ENCODE assay signal across 2 cellular contexts in the genomic region with DNA sequence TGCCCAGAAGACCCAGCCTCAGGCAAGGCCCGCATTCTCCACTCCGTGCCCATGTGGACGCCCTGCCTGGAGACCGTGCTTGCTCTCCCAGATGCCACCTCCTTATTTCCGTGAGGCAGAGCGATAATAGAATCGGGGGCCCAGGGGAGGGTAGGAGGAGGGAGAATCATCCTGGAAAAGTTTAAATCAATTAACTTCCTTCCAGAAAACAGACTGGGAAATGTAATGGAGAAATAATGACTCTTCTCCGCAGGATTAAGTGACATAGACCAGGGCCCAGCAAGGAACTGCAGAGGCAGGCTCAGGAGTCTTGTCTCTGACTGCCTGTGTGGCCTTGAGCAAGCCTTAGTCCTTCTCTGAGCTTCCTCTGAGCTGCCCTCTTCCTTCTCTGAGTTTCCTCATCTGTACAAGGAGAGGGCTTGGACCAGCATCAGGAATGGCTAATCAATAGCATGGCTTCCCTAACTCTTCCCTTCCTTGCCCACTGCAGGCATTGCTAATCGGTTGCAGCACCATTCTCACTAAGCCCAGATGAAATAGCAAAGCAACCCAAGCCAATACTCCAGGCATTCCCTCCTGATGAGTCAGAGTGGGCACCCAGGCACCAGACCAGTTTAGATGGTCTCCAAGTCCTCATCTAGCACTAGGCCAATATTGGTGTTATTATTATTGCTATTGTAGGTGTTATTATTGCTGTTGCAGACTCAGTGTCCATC.
TF ChIP-seq lines count a peak whose summit lies in the region.

No MANE protein-coding gene starts in this region.

TF ChIP-seq in HepG2, 621 proteins besides CTCF, POLR2A, EP300 and RAD21:
- no peak for TF ChIP-seq MTF1 (CRISPR knock-in tag; IDR thresholded peaks at IDR 0.05)
- peak; percentile 78 for TF ChIP-seq FOSL2 (CRISPR knock-in tag; IDR thresholded peaks at IDR 0.05)
- peak; percentile 25 for TF ChIP-seq TEAD3 (CRISPR knock-in tag; optimal IDR thresholded peaks at IDR 0.05; ENCODE audit: borderline replicate concordance)
- TF ChIP-seq NBN (conservative IDR thresholded peaks at IDR 0.05), result no peak
- TF ChIP-seq, protein P1, sequence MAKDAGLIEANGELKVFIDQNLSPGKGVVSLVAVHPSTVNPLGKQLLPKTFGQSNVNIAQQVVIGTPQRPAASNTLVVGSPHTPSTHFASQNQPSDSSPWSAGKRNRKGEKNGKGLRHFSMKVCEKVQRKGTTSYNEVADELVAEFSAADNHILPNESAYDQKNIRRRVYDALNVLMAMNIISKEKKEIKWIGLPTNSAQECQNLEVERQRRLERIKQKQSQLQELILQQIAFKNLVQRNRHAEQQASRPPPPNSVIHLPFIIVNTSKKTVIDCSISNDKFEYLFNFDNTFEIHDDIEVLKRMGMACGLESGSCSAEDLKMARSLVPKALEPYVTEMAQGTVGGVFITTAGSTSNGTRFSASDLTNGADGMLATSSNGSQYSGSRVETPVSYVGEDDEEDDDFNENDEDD (CRISPR knock-in tag; IDR thresholded peaks at IDR 0.05; ENCODE audit: borderline replicate concordance), result no peak
- no peak for TF ChIP-seq KLF16 (CRISPR knock-in tag; IDR thresholded peaks at IDR 0.05)
- TF ChIP-seq ARNTL (CRISPR knock-in tag; IDR thresholded peaks at IDR 0.05), result no peak

TF ChIP-seq in K562, 482 proteins besides CTCF, POLR2A, EP300 and RAD21:
- TF ChIP-seq NFE2L1 (tag; IDR thresholded peaks at IDR 0.05; ENCODE audit: borderline replicate concordance, low read depth) (no peak), ZNF311 (CRISPR knock-in tag; IDR thresholded peaks at IDR 0.05) (no peak), RBM15 (IDR thresholded peaks at IDR 0.05; ENCODE audit: insufficient read depth, low read length) (no peak), ZNF445 (CRISPR knock-in tag; IDR thresholded peaks at IDR 0.05; ENCODE audit: low read depth) (no peak), SIN3A (IDR thresholded peaks at IDR 0.05; ENCODE audit: borderline replicate concordance in 2 of 2, control insufficient read depth in 1 of 2, low read depth in 2 of 2, low read length in 2 of 2) (no peak), ZBTB1 (CRISPR knock-in tag; IDR thresholded peaks at IDR 0.05; ENCODE audit: borderline replicate concordance, low read depth) (no peak), CBX5 (IDR thresholded peaks at IDR 0.05; ENCODE audit: borderline replicate concordance, low read depth) (no peak), NCOA2 (IDR thresholded peaks at IDR 0.05; ENCODE audit: partially characterized antibody in 2 of 2) (no peak), ZFX (CRISPR knock-in tag; IDR thresholded peaks at IDR 0.05) (no peak), ARID1B (IDR thresholded peaks at IDR 0.05) (no peak), ZNF23 (CRISPR knock-in tag; IDR thresholded peaks at IDR 0.05) (peak; percentile 89), ZBTB17 (CRISPR knock-in tag; IDR thresholded peaks at IDR 0.05) (peak; percentile 95), KDM5B (IDR thresholded peaks at IDR 0.05; ENCODE audit: insufficient replicate concordance, low read depth, low read length) (no peak), FOXJ2 (tag; IDR thresholded peaks at IDR 0.05) (no peak), DACH1 (IDR thresholded peaks at IDR 0.05; ENCODE audit: partially characterized antibody) (no peak), SRSF9 (IDR thresholded peaks at IDR 0.05; ENCODE audit: borderline replicate concordance, low read depth, low read length) (no peak), KDM2B (CRISPR knock-in tag; IDR thresholded peaks at IDR 0.05) (no peak), SMARCB1 (IDR thresholded peaks at IDR 0.05; ENCODE audit: insufficient read length, low read depth) (no peak)
- TF ChIP-seq, protein P2, sequence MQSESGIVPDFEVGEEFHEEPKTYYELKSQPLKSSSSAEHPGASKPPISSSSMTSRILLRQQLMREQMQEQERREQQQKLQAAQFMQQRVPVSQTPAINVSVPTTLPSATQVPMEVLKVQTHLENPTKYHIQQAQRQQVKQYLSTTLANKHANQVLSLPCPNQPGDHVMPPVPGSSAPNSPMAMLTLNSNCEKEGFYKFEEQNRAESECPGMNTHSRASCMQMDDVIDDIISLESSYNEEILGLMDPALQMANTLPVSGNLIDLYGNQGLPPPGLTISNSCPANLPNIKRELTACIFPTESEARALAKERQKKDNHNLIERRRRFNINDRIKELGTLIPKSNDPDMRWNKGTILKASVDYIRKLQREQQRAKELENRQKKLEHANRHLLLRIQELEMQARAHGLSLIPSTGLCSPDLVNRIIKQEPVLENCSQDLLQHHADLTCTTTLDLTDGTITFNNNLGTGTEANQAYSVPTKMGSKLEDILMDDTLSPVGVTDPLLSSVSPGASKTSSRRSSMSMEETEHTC (IDR thresholded peaks at IDR 0.05), result no peak
- TF ChIP-seq, protein P3, sequence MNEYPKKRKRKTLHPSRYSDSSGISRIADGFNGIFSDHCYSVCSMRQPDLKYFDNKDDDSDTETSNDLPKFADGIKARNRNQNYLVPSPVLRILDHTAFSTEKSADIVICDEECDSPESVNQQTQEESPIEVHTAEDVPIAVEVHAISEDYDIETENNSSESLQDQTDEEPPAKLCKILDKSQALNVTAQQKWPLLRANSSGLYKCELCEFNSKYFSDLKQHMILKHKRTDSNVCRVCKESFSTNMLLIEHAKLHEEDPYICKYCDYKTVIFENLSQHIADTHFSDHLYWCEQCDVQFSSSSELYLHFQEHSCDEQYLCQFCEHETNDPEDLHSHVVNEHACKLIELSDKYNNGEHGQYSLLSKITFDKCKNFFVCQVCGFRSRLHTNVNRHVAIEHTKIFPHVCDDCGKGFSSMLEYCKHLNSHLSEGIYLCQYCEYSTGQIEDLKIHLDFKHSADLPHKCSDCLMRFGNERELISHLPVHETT (CRISPR knock-in tag; conservative IDR thresholded peaks at IDR 0.05 in 1 of 2, IDR thresholded peaks at IDR 0.05 in 1 of 2), result no peak
- TF ChIP-seq, protein P4, sequence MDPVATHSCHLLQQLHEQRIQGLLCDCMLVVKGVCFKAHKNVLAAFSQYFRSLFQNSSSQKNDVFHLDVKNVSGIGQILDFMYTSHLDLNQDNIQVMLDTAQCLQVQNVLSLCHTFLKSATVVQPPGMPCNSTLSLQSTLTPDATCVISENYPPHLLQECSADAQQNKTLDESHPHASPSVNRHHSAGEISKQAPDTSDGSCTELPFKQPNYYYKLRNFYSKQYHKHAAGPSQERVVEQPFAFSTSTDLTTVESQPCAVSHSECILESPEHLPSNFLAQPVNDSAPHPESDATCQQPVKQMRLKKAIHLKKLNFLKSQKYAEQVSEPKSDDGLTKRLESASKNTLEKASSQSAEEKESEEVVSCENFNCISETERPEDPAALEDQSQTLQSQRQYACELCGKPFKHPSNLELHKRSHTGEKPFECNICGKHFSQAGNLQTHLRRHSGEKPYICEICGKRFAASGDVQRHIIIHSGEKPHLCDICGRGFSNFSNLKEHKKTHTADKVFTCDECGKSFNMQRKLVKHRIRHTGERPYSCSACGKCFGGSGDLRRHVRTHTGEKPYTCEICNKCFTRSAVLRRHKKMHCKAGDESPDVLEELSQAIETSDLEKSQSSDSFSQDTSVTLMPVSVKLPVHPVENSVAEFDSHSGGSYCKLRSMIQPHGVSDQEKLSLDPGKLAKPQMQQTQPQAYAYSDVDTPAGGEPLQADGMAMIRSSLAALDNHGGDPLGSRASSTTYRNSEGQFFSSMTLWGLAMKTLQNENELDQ (CRISPR knock-in tag; IDR thresholded peaks at IDR 0.05; ENCODE audit: borderline replicate concordance), result no peak
- TF ChIP-seq, protein P5, sequence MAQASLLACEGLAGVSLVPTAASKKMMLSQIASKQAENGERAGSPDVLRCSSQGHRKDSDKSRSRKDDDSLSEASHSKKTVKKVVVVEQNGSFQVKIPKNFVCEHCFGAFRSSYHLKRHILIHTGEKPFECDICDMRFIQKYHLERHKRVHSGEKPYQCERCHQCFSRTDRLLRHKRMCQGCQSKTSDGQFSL (CRISPR knock-in tag; IDR thresholded peaks at IDR 0.05), result no peak
- TF ChIP-seq, protein P5 (tag; IDR thresholded peaks at IDR 0.05), result no peak
- TF ChIP-seq, protein P6, sequence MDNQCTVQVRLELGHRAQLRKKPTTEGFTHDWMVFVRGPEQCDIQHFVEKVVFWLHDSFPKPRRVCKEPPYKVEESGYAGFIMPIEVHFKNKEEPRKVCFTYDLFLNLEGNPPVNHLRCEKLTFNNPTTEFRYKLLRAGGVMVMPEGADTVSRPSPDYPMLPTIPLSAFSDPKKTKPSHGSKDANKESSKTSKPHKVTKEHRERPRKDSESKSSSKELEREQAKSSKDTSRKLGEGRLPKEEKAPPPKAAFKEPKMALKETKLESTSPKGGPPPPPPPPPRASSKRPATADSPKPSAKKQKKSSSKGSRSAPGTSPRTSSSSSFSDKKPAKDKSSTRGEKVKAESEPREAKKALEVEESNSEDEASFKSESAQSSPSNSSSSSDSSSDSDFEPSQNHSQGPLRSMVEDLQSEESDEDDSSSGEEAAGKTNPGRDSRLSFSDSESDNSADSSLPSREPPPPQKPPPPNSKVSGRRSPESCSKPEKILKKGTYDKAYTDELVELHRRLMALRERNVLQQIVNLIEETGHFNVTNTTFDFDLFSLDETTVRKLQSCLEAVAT (IDR thresholded peaks at IDR 0.05), result peak in 1 of 2 experiments; percentile 93; a peak in 2 of 4 replicates
- TF ChIP-seq, protein P7, sequence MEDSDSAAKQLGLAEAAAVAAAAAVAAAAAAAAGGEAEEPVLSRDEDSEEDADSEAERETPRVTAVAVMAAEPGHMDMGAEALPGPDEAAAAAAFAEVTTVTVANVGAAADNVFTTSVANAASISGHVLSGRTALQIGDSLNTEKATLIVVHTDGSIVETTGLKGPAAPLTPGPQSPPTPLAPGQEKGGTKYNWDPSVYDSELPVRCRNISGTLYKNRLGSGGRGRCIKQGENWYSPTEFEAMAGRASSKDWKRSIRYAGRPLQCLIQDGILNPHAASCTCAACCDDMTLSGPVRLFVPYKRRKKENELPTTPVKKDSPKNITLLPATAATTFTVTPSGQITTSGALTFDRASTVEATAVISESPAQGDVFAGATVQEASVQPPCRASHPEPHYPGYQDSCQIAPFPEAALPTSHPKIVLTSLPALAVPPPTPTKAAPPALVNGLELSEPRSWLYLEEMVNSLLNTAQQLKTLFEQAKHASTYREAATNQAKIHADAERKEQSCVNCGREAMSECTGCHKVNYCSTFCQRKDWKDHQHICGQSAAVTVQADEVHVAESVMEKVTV (CRISPR knock-in tag; IDR thresholded peaks at IDR 0.05), result no peak
- TF ChIP-seq, protein P8, sequence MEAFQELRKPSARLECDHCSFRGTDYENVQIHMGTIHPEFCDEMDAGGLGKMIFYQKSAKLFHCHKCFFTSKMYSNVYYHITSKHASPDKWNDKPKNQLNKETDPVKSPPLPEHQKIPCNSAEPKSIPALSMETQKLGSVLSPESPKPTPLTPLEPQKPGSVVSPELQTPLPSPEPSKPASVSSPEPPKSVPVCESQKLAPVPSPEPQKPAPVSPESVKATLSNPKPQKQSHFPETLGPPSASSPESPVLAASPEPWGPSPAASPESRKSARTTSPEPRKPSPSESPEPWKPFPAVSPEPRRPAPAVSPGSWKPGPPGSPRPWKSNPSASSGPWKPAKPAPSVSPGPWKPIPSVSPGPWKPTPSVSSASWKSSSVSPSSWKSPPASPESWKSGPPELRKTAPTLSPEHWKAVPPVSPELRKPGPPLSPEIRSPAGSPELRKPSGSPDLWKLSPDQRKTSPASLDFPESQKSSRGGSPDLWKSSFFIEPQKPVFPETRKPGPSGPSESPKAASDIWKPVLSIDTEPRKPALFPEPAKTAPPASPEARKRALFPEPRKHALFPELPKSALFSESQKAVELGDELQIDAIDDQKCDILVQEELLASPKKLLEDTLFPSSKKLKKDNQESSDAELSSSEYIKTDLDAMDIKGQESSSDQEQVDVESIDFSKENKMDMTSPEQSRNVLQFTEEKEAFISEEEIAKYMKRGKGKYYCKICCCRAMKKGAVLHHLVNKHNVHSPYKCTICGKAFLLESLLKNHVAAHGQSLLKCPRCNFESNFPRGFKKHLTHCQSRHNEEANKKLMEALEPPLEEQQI (IDR thresholded peaks at IDR 0.05), result no peak
- TF ChIP-seq, protein P9, sequence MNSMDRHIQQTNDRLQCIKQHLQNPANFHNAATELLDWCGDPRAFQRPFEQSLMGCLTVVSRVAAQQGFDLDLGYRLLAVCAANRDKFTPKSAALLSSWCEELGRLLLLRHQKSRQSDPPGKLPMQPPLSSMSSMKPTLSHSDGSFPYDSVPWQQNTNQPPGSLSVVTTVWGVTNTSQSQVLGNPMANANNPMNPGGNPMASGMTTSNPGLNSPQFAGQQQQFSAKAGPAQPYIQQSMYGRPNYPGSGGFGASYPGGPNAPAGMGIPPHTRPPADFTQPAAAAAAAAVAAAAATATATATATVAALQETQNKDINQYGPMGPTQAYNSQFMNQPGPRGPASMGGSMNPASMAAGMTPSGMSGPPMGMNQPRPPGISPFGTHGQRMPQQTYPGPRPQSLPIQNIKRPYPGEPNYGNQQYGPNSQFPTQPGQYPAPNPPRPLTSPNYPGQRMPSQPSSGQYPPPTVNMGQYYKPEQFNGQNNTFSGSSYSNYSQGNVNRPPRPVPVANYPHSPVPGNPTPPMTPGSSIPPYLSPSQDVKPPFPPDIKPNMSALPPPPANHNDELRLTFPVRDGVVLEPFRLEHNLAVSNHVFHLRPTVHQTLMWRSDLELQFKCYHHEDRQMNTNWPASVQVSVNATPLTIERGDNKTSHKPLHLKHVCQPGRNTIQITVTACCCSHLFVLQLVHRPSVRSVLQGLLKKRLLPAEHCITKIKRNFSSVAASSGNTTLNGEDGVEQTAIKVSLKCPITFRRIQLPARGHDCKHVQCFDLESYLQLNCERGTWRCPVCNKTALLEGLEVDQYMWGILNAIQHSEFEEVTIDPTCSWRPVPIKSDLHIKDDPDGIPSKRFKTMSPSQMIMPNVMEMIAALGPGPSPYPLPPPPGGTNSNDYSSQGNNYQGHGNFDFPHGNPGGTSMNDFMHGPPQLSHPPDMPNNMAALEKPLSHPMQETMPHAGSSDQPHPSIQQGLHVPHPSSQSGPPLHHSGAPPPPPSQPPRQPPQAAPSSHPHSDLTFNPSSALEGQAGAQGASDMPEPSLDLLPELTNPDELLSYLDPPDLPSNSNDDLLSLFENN (IDR thresholded peaks at IDR 0.05; ENCODE audit: low read depth in 2 of 2, low read length in 2 of 2), result 0 out of 4 replicates have a peak, but pooled peaks of 1 of the 2 experiments have one; percentile 61
